Comparison of ENCODE assay signal across 8 cellular contexts in genomic region chr14:103846569-103847438, GRCh38. TPM values are rescaled to one million over a fixed set of nuclear protein-coding genes. Genes with fewer than 3 reads are reported as not detected.
A peak's percentile ranks its signal among the peaks of the same experiment; 100 is the strongest.
DNase-seq lines count a peak whose midpoint lies in the region; ATAC-seq and TF ChIP-seq lines count a peak whose summit lies in the region.

No MANE protein-coding gene starts in this region.

- WGBS in endodermal cell (ENCODE audit: insufficient coverage in 1 of 2, insufficient read length in 1 of 2), 2 experiments = 0 to 1% methylated on average over 20 to 93 of the region's 93 CpGs
- WGBS in urinary bladder = 1% methylated on average over 87 of the region's 93 CpGs

- peak overlapping the region; percentile 80 for H3K4me3 Mint-ChIP-seq in activated CD4-positive, alpha-beta T cell treated with anti-CD3 and anti-CD28 coated beads, Interleukin-2, amount 10 ng/mL, durations not matched to agents 24 days and 14 days
- H3K4me3 Mint-ChIP-seq in endodermal cell = peak overlapping the region; percentile 80

- DNase-seq in ELR (ENCODE audit: low read depth) (peak; percentile 54), HT-29 (ENCODE audit: low spot score) (peak; percentile 32), endodermal cell (peak; percentile 75), mucosa of descending colon (peak; percentile 38 to 74 (median 64)), NCI-H2029 (lab: John Stamatoyannopoulos, UW) (no peak)
- peak; percentile 77 for DNase-seq in activated CD4-positive, alpha-beta T cell treated with anti-CD3 and anti-CD28 coated beads, Interleukin-2, amount 10 ng/mL, durations not matched to agents 24 days and 14 days

- ATAC-seq in GM21515 (IDR thresholded peaks at IDR 0.05; ENCODE audit: unreplicated experiment) = peak; percentile 19
- ATAC-seq in mucosa of descending colon = peak; percentile 24

- H3K9ac ChIP-seq in endodermal cell (ENCODE audit: extremely low read depth, low read length, poor library complexity, severe bottlenecking) = peak overlapping the region; percentile 4

- H3K27me3 ChIP-seq in endodermal cell (ENCODE audit: control insufficient read depth, insufficient read depth, low read length, poor library complexity, severe bottlenecking) = peaks cover 22% of the 10 kb centered on the region

- H3K4me3 ChIP-seq in endodermal cell (ENCODE audit: low read length) (peak overlapping the region; percentile 85), mucosa of descending colon (peak overlapping the region; percentile 57), urinary bladder (ENCODE audit: low read depth, low read length) (peak overlapping the region; percentile 97)

- H3K9me3 Mint-ChIP-seq in activated CD4-positive, alpha-beta T cell treated with anti-CD3 and anti-CD28 coated beads, Interleukin-2, amount 10 ng/mL, durations not matched to agents 24 days and 14 days = no peaks in the 10 kb centered on the region
- H3K9me3 Mint-ChIP-seq in endodermal cell = no peaks in the 10 kb centered on the region

- peak overlapping the region; percentile 1 for H3K27ac Mint-ChIP-seq in activated CD4-positive, alpha-beta T cell treated with anti-CD3 and anti-CD28 coated beads, Interleukin-2, amount 10 ng/mL, durations not matched to agents 24 days and 14 days
- peak overlapping the region; percentile 35 for H3K27ac Mint-ChIP-seq in endodermal cell

- intact Hi-C loops in activated CD4-positive, alpha-beta T cell treated with anti-CD3 and anti-CD28 coated beads, Interleukin-2, amount 10 ng/mL, durations not matched to agents 24 days and 14 days (cut with micrococcal nuclease) = loop anchor here (2.0 to 5.0 kb wide), 3 partner anchors 26 to 132 kb away; partner anchors contain the start of genes XRCC3 and ZFYVE21
- intact Hi-C loops in mucosa of descending colon (cut with DNase I, micrococcal nuclease) = no loop called here

- peaks cover 13% of the 10 kb centered on the region for H3K4me1 Mint-ChIP-seq in activated CD4-positive, alpha-beta T cell treated with anti-CD3 and anti-CD28 coated beads, Interleukin-2, amount 10 ng/mL, durations not matched to agents 24 days and 14 days
- peaks cover 8% of the 10 kb centered on the region for H3K4me1 Mint-ChIP-seq in endodermal cell

- no peak for TF ChIP-seq CTCF in endodermal cell (conservative IDR thresholded peaks at IDR 0.05)
- no peak for TF ChIP-seq CTCF in mucosa of descending colon (IDR thresholded peaks at IDR 0.05)

- no peak overlapping the region for H3K27ac ChIP-seq in endodermal cell (ENCODE audit: low read depth, low read length)
- peak overlapping the region; percentile 85 for H3K27ac ChIP-seq in urinary bladder (ENCODE audit: low read depth)

- H3K4me1 ChIP-seq in endodermal cell (ENCODE audit: control insufficient read depth, insufficient read depth, low read length) (peaks cover 2% of the 10 kb centered on the region), mucosa of descending colon (ENCODE audit: low read depth) (peaks cover 9% of the 10 kb centered on the region), urinary bladder (ENCODE audit: insufficient read depth) (no peaks in the 10 kb centered on the region)

- H3K27me3 Mint-ChIP-seq in activated CD4-positive, alpha-beta T cell treated with anti-CD3 and anti-CD28 coated beads, Interleukin-2, amount 10 ng/mL, durations not matched to agents 24 days and 14 days = peaks cover 29% of the 10 kb centered on the region
- H3K27me3 Mint-ChIP-seq in endodermal cell (ENCODE audit: insufficient read depth) = peaks cover 46% of the 10 kb centered on the region

- H3K36me3 ChIP-seq in endodermal cell (ENCODE audit: control insufficient read depth, insufficient read depth, low read length) (no peaks in the 10 kb centered on the region), mucosa of descending colon (ENCODE audit: low read depth) (no peaks in the 10 kb centered on the region), urinary bladder (ENCODE audit: insufficient read depth) (no peaks in the 10 kb centered on the region)

- H3K36me3 Mint-ChIP-seq in activated CD4-positive, alpha-beta T cell treated with anti-CD3 and anti-CD28 coated beads, Interleukin-2, amount 10 ng/mL, durations not matched to agents 24 days and 14 days (ENCODE audit: low read depth) = no peaks in the 10 kb centered on the region
- H3K36me3 Mint-ChIP-seq in endodermal cell (ENCODE audit: low read depth) = no peaks in the 10 kb centered on the region

- H3K9me3 ChIP-seq in endodermal cell (ENCODE audit: control insufficient read depth, low read length) (no peaks in the 10 kb centered on the region), mucosa of descending colon (no peaks in the 10 kb centered on the region)

RNA-seq across cellular contexts. Expression of gene PPP1R13B, which starts 0.6 kb away (rescaled TPM):
- 4.5 and 9.1 TPM in 2 replicates for total RNA-seq in HT-29 (2014; rRNA removed; shearing (Covaris generic))
- 8.6 and 8.8 TPM in 2 replicates for total RNA-seq in activated CD4-positive, alpha-beta T cell treated with anti-CD3 and anti-CD28 coated beads, Interleukin-2, amount 10 ng/mL, durations not matched to agents 24 days and 14 days
- total RNA-seq in endodermal cell (10 to 100 TPM; 15.6 to 17.5 TPM), mucosa of descending colon (10 to 100 TPM; 49.6 to 65.5 (median 52.1) TPM), urinary bladder (15.8 TPM)
- 3.3 TPM for polyA plus RNA-seq in endodermal cell (2013, experiment 1 of 2)
- 4.4 TPM for polyA plus RNA-seq in endodermal cell (2013, experiment 2 of 2)
- 17.8 TPM for polyA plus RNA-seq in urinary bladder
